2 cellular contexts compared by ENCODE assay signal in genomic region chr15:37206690-37207089, GRCh38.
TF ChIP-seq lines count a peak whose summit lies in the region.

No MANE protein-coding gene starts in this region.

TF ChIP-seq in HepG2, 621 proteins besides CTCF, POLR2A, EP300 and RAD21 (continued from another document and continues in another):
- TF ChIP-seq JUN (CRISPR knock-in tag; IDR thresholded peaks at IDR 0.05) (no peak), TGIF2 (CRISPR knock-in tag; IDR thresholded peaks at IDR 0.05) (no peak), ARID5B (CRISPR knock-in tag; IDR thresholded peaks at IDR 0.05) (peak; percentile 35; the same call in 1 of the 2 replicates), PPARG (CRISPR knock-in tag; conservative IDR thresholded peaks at IDR 0.05) (no peak), ATF4 (CRISPR knock-in tag; IDR thresholded peaks at IDR 0.05) (no peak), PAXIP1 (CRISPR knock-in tag; conservative IDR thresholded peaks at IDR 0.05) (peak; percentile 41; the same call in 1 of the 2 replicates), ZNF782 (CRISPR knock-in tag; IDR thresholded peaks at IDR 0.05; ENCODE audit: borderline replicate concordance) (no peak), ZNF749 (CRISPR knock-in tag; IDR thresholded peaks at IDR 0.05; ENCODE audit: borderline replicate concordance) (no peak), ZSCAN30 (CRISPR knock-in tag; IDR thresholded peaks at IDR 0.05) (no peak), ATF2 (CRISPR knock-in tag; IDR thresholded peaks at IDR 0.05) (no peak), TRAFD1 (CRISPR knock-in tag; IDR thresholded peaks at IDR 0.05; ENCODE audit: borderline replicate concordance) (no peak)

TF ChIP-seq in SK-N-SH treated with all-trans-retinoic acid at 6 μM for 48 hours, 23 proteins besides CTCF, POLR2A, EP300 and RAD21 (continued from another document):
- TF ChIP-seq POU6F1 (CRISPR knock-in tag; IDR thresholded peaks at IDR 0.05; ENCODE audit: borderline replicate concordance, low read depth) (no peak), PATZ1 (CRISPR knock-in tag; IDR thresholded peaks at IDR 0.05; ENCODE audit: borderline replicate concordance) (no peak), ZNF70 (CRISPR knock-in tag; IDR thresholded peaks at IDR 0.05) (no peak), TSHZ2 (CRISPR knock-in tag; IDR thresholded peaks at IDR 0.05) (no peak), ZFP3 (CRISPR knock-in tag; IDR thresholded peaks at IDR 0.05) (no peak), GLIS3 (CRISPR knock-in tag; IDR thresholded peaks at IDR 0.05) (no peak), ZNF8 (CRISPR knock-in tag; IDR thresholded peaks at IDR 0.05) (no peak)
TF ChIP-seq in SK-N-SH treated with all-trans-retinoic acid at 6 μM for 48 hours: peak in this region for 0.
